Comparison of ENCODE assay signal across 34 cellular contexts in genomic region chr6:157788180-157788579, GRCh38.
"Had no signal": no experiment of that assay in that cellular context is flagged by ENCODE, and none has a peak within 500 bp of the region (broad histone marks: within the 10 kb centered on the region; RNA-seq: fewer than 3 reads in every experiment).

No MANE protein-coding gene starts in this region.

- H3K27me3 ChIP-seq: adrenal gland, ascending aorta, body of pancreas, brain microvascular endothelial cell, breast epithelium, cardiac muscle cell had no signal

- FAIRE-seq: astrocyte, bronchial epithelial cell had no signal

- H3K4me1 ChIP-seq: adrenal gland, ascending aorta had no signal

- H3K4me3 ChIP-seq: adrenal gland, ascending aorta, body of pancreas, breast epithelium, cardiac muscle cell had no signal

- DNase-seq: activated effector memory CD4-positive, alpha-beta T cell treated with anti-CD3 and anti-CD28 coated beads, Interleukin-2, amount 50 U/mL, for 16 hours; activated effector memory CD4-positive, alpha-beta T cell treated with Interleukin-2 at 50 U/mL for 16 hours; activated gamma-delta T cell; activated gamma-delta T cell treated with Interleukin-2 at 50 U/mL for 16 hours; activated naive CD4-positive, alpha-beta T cell; activated naive CD4-positive, alpha-beta T cell treated with anti-CD3 and anti-CD28 coated beads for 36 hours; activated naive CD4-positive, alpha-beta T cell treated with anti-CD3 and anti-CD28 coated beads, Interleukin-2, amount 10 ng/mL, durations not matched to agents 7 days and 5 days; activated naive CD4-positive, alpha-beta T cell treated with anti-CD3 and anti-CD28 coated beads, Interleukin-2, amount 50 U/mL, for 16 hours; activated naive CD4-positive, alpha-beta T cell treated with Interleukin-2 at 50 U/mL for 16 hours; activated naive CD8-positive, alpha-beta T cell treated with anti-CD3 and anti-CD28 coated beads for 36 hours; activated naive CD8-positive, alpha-beta T cell treated with anti-CD3 and anti-CD28 coated beads, Interleukin-2, amount 10 ng/mL, durations not matched to agents 7 days and 5 days; activated naive CD8-positive, alpha-beta T cell treated with anti-CD3 and anti-CD28 coated beads, Interleukin-2, amount 50 U/mL, for 24 hours; activated T-cell treated with anti-CD3 and anti-CD28 coated beads, Interleukin-2, amount 50 U/mL, for 1 hour; activated T-cell treated with anti-CD3 and anti-CD28 coated beads, Interleukin-2, amount 50 U/mL, for 24 hours; activated T-cell treated with anti-CD3 and anti-CD28 coated beads, Interleukin-2, amount 50 U/mL, for 4 hours; activated T-cell treated with anti-CD3 and anti-CD28 coated beads, Interleukin-2, amount 50 U/mL, for 48 hours; activated T-cell treated with anti-CD3 and anti-CD28 coated beads, Interleukin-2, amount 50 U/mL, for 72 hours; adrenal gland; amniotic stem cell; amygdala; anterior cingulate cortex; aorta; body of pancreas; brain microvascular endothelial cell; caudate nucleus; central memory CD4-positive, alpha-beta T cell; cerebellar nuclear complex had no signal

- H3K27ac ChIP-seq: adrenal gland, ascending aorta, brain microvascular endothelial cell, breast epithelium, cardiac muscle cell had no signal

- H3K9me3 ChIP-seq: adrenal gland, ascending aorta, body of pancreas, breast epithelium had no signal

- ATAC-seq: activated naive CD4-positive, alpha-beta T cell treated with anti-CD3 and anti-CD28 coated beads, Interleukin-2, amount 50 U/mL, for 72 hours; activated naive CD8-positive, alpha-beta T cell treated with anti-CD3 and anti-CD28 coated beads, Interleukin-2, amount 50 U/mL, for 24 hours; activated T-cell treated with anti-CD3 and anti-CD28 coated beads, Interleukin-2, amount 50 U/mL, for 4 hours; activated T-cell treated with anti-CD3 and anti-CD28 coated beads, Interleukin-2, amount 50 U/mL, for 72 hours; activated T-helper 17 cell treated with anti-CD3 and anti-CD28 coated beads, Interleukin-2, amount 50 U/mL, for 72 hours; body of pancreas had no signal

- H3K36me3 ChIP-seq: adrenal gland, ascending aorta, brain microvascular endothelial cell, breast epithelium, cardiac muscle cell had no signal
